In genomic region chr3:194632211-194632982, GRCh38 we compare ENCODE assay signal across 8 cellular contexts. TPM values are rescaled to one million over a fixed set of nuclear protein-coding genes. Genes with fewer than 3 reads are reported as not detected.
A peak's percentile ranks its signal among the peaks of the same experiment; 100 is the strongest.
DNase-seq lines count a peak whose midpoint lies in the region; ATAC-seq and FAIRE-seq lines count a peak whose summit lies in the region.

No MANE protein-coding gene starts in this region.

- no peaks in the 10 kb centered on the region for H3K9me3 ChIP-seq in mesenchymal stem cell (ENCODE audit: control insufficient read depth, low read length)

- H3K4me3 ChIP-seq in ACC112 (ENCODE audit: low read depth, low read length) (peak overlapping the region; percentile 94), mesenchymal stem cell (ENCODE audit: insufficient read depth in 1 of 2, low read depth in 1 of 2, low read length in 2 of 2) (peak overlapping the region; percentile 81 to 90)

- no peak for FAIRE-seq in urothelium cell line (lab: Jason Lieb, UNC)

- no peak overlapping the region for H2BK15ac ChIP-seq in mesenchymal stem cell (ENCODE audit: low read depth, poor library complexity, severe bottlenecking)

- H3K27ac ChIP-seq in ACC112 (ENCODE audit: low read depth, low read length) (peak overlapping the region; percentile 81), mesenchymal stem cell (ENCODE audit: low read length, poor library complexity, severe bottlenecking) (no peak overlapping the region)

- peak; percentile 18 for ATAC-seq in GM18909 (IDR thresholded peaks at IDR 0.05; ENCODE audit: poor library complexity, unreplicated experiment)

- peak overlapping the region; percentile 93 for H4K91ac ChIP-seq in mesenchymal stem cell (ENCODE audit: low read length)

- peak overlapping the region in 1 of 2 experiments; percentile 95 for H3K23ac ChIP-seq in mesenchymal stem cell (ENCODE audit: low read length in 2 of 2)

- peak; percentile 24 for DNase-seq in OCI-M1 (lab: John Stamatoyannopoulos, UW)
- peak; percentile 10 to 11 for DNase-seq in dermis microvascular lymphatic vessel endothelial cell (ENCODE audit: low read depth in 2 of 2)
- no peak for DNase-seq in mesenchymal stem cell
- peak; percentile 54 for DNase-seq in urothelium cell line (ENCODE audit: low spot score)
- no peak for DNase-seq in DMS114 treated with DMSO at 0.1 percent for 48 hours (lab: John Stamatoyannopoulos, UW; ENCODE audit: unreplicated experiment)
- DNase-seq in stimulated activated naive CD4-positive, alpha-beta T cell treated with Interleukin-2 at 50 U/mL for 16 hours (lab: John Stamatoyannopoulos, UW): no peak

- 58% methylated on average over 17 of the region's 17 CpGs for WGBS in mesenchymal stem cell

- H2AFZ ChIP-seq in ACC112 (ENCODE audit: low read length, unreplicated experiment): peak overlapping the region; percentile 65
- peak overlapping the region; percentile 96 for H2AFZ ChIP-seq in mesenchymal stem cell (ENCODE audit: low read depth, low read length)

- H2BK120ac ChIP-seq in mesenchymal stem cell (ENCODE audit: low read depth, low read length): peak overlapping the region; percentile 23

- peaks cover 21% of the 10 kb centered on the region for H3K4me1 ChIP-seq in ACC112 (ENCODE audit: control insufficient read depth, insufficient read depth, low read length, unreplicated experiment)
- H3K4me1 ChIP-seq in mesenchymal stem cell (ENCODE audit: control insufficient read depth, insufficient read depth, low read depth, low read length): peaks cover 4% of the 10 kb centered on the region

- peak overlapping the region in 1 of 2 experiments; percentile 99 for H3K14ac ChIP-seq in mesenchymal stem cell (ENCODE audit: low read length in 2 of 2)

- peak overlapping the region; percentile 85 for H3K9ac ChIP-seq in mesenchymal stem cell (ENCODE audit: low read length)

- H3K79me1 ChIP-seq in mesenchymal stem cell (replicated peaks; ENCODE audit: low read length, poor library complexity, severe bottlenecking): peaks cover 19% of the 10 kb centered on the region

- peak overlapping the region; percentile 94 for H3K4me2 ChIP-seq in mesenchymal stem cell (ENCODE audit: low read length, poor library complexity, severe bottlenecking)

- H3K4ac ChIP-seq in mesenchymal stem cell (ENCODE audit: low read depth in 1 of 2, low read length in 2 of 2): peak overlapping the region; percentile 95 to 97

- peaks cover 30% of the 10 kb centered on the region for H3K36me3 ChIP-seq in ACC112 (ENCODE audit: insufficient read depth, low read length)
- H3K36me3 ChIP-seq in mesenchymal stem cell (ENCODE audit: control insufficient read depth in 1 of 2, insufficient read depth in 2 of 2, low read depth in 1 of 2, low read length in 2 of 2): peaks cover 22 to 33% of the 10 kb centered on the region in 2 experiments

- H3K18ac ChIP-seq in mesenchymal stem cell (ENCODE audit: low read depth in 1 of 2, low read length in 2 of 2): peak overlapping the region; percentile 97 to 99

- no peak overlapping the region for H2BK5ac ChIP-seq in mesenchymal stem cell (ENCODE audit: low read depth, low read length, poor library complexity, severe bottlenecking)

- H3K79me2 ChIP-seq in ACC112 (ENCODE audit: control insufficient read depth, insufficient read depth, low read length, unreplicated experiment): peaks cover 42% of the 10 kb centered on the region

- H2BK12ac ChIP-seq in mesenchymal stem cell (ENCODE audit: low read length in 2 of 2): peak overlapping the region in 1 of 2 experiments; percentile 86

- no peaks in the 10 kb centered on the region for H3K27me3 ChIP-seq in ACC112 (ENCODE audit: insufficient read depth, low read length)
- no peaks in the 10 kb centered on the region for H3K27me3 ChIP-seq in mesenchymal stem cell (ENCODE audit: control insufficient read depth in 1 of 2, insufficient read depth in 1 of 2, low read length in 2 of 2)

- H4K8ac ChIP-seq in mesenchymal stem cell (ENCODE audit: low read length): peak overlapping the region; percentile 90

- H2AK5ac ChIP-seq in mesenchymal stem cell (ENCODE audit: low read length, severe bottlenecking): no peak overlapping the region

RNA-seq across cellular contexts. Expression of gene TMEM44, which starts 0.8 kb away (rescaled TPM):
- total RNA-seq in dermis microvascular lymphatic vessel endothelial cell: 27.0 and 42.1 TPM in 2 replicates
- 13.6 TPM for polyA plus RNA-seq in mesenchymal stem cell (2013, experiment 1 of 2)
- 13.3 TPM for polyA plus RNA-seq in mesenchymal stem cell (2013, experiment 2 of 2)

RNA-seq across cellular contexts. Expression of gene LSG1, which starts 39.6 kb away (rescaled TPM):
- 50.1 and 51.6 TPM in 2 replicates for total RNA-seq in dermis microvascular lymphatic vessel endothelial cell
- polyA plus RNA-seq in mesenchymal stem cell (2013, experiment 1 of 2): 21.0 TPM
- 19.0 TPM for polyA plus RNA-seq in mesenchymal stem cell (2013, experiment 2 of 2)

RNA-seq across cellular contexts. Expression of gene FAM43A, which starts 53.3 kb away (rescaled TPM):
- 80.7 and 186 TPM in 2 replicates for total RNA-seq in dermis microvascular lymphatic vessel endothelial cell
- polyA plus RNA-seq in mesenchymal stem cell (2013, experiment 1 of 2): 15.4 TPM
- polyA plus RNA-seq in mesenchymal stem cell (2013, experiment 2 of 2): 15.3 TPM

Comparison
In these comparisons a context has a peak if more than half of its experiments do, and no peak if none do; other contexts are left out.
1. DNase-seq: peak in OCI-M1 (single experiment), dermis microvascular lymphatic vessel endothelial cell (2 of 2) and urothelium cell line (single experiment); none in mesenchymal stem cell (single experiment), DMS114 treated with DMSO at 0.1 percent for 48 hours (single experiment) and stimulated activated naive CD4-positive, alpha-beta T cell treated with Interleukin-2 at 50 U/mL for 16 hours (single experiment).